In the genomic region with DNA sequence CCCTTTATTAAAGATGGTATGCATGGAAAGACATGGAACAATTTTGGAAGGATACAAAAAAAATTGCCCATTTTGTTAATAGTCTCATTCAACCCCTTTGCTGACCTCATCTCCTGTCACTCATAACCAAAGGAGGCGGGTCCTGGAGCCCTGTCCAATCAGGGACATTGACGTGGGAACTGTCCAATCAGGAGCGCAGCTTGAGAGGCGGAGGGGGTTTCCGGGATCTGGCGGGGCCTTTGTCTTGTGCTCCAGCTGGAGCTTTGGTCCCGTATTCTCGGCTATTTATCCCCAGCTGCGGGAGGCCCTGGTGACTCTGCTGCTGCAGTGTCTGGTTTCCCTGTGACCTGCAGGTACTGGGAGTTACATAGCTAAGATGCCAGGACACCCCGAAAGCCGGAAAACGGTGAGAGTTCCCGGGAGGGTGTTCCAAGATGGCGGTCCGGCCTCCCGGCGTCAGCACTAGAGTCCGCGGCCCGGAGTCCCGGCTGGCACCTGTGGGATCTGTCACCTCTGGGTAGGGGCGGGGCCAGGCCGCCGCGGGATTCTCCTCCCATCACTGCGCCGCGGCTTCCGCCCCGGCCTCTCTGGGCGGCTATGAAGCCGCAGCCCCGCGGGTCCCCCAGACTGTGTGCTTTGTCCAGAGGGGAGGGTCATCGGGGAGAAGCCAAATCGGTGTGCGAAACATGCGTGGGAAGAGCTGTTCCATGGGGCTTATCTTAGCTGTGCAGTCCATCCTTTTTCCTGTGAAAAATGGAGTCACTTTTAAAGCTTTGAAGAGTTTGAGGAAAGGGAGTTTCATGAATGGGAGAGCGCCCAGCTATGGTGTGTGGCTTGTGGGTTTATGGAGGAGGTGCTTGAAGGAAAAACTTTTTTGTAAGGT, we compare ENCODE assay signal across 8 cellular contexts. TPM values are rescaled to one million over a fixed set of nuclear protein-coding genes. Genes with fewer than 3 reads are reported as not detected.
A peak's percentile ranks its signal among the peaks of the same experiment; 100 is the strongest.
DNase-seq lines count a peak whose midpoint lies in the region; ATAC-seq and TF ChIP-seq lines count a peak whose summit lies in the region.

ZNF678 (plus strand) TSS at position 238 of the 883 bp plus-strand sequence. CDS start 87,436 bp downstream, outside the sequence.

- no peaks in the 10 kb centered on the region for H3K9me1 ChIP-seq in IMR-90 (ENCODE audit: insufficient read depth, low read length)

- no peak within 1 kb of the TSS; the same call in 2 of the 3 replicates for H2BK15ac ChIP-seq in IMR-90 (ENCODE audit: low read depth, low read length)

- peak within 1 kb of the TSS; percentile 97 for H3K9ac ChIP-seq in IMR-90 (ENCODE audit: low read depth, low read length)

- TF ChIP-seq POLR2A in IMR-90 (IDR thresholded peaks at IDR 0.05; ENCODE audit: low read depth, low read length), result peak; percentile 74

- peak within 1 kb of the TSS; percentile 96 for H4K8ac ChIP-seq in IMR-90 (ENCODE audit: low read depth in 2 of 2, low read length in 2 of 2)

- H2AFZ ChIP-seq in IMR-90 (replicated peaks; ENCODE audit: low read length, poor library complexity) (peak within 1 kb of the TSS; percentile 94), OCI-LY7 (ENCODE audit: low read length) (peak within 1 kb of the TSS; percentile 100)

- no peak for TF ChIP-seq CTCF in IMR-90 (conservative IDR thresholded peaks at IDR 0.05; ENCODE audit: low read depth, low read length)
- no peak for TF ChIP-seq CTCF in OCI-LY7 (conservative IDR thresholded peaks at IDR 0.05; ENCODE audit: low read length)

- H2BK20ac ChIP-seq in IMR-90 (ENCODE audit: low read depth, low read length), result no peak within 1 kb of the TSS

- H3K36me3 ChIP-seq in IMR-90 (ENCODE audit: control insufficient read depth, insufficient read depth, low read length), result 0 out of 2 replicates have a peak, but pooled peaks cover 1% of the 10 kb centered on the region
- H3K36me3 ChIP-seq in OCI-LY7 (ENCODE audit: insufficient read depth, low read length), result peaks cover 29% of the 10 kb centered on the region

- CTCF ChIA-PET in IMR-90 (lab: Yijun Ruan, JAX), result interaction anchor here (0.6 to 1.3 kb wide), 3 partner anchors 17 to 1264 kb away, joined by 3 read pairs; no protein-coding TSS in a partner anchor
- CTCF ChIA-PET in OCI-LY7 (lab: Charles Lee; ENCODE audit: unreplicated experiment), result no interaction called here

- ATAC-seq in GM21529 (IDR thresholded peaks at IDR 0.05; ENCODE audit: unreplicated experiment), result peak; percentile 97
- ATAC-seq in IMR-90 (ENCODE audit: low read depth), result peak; percentile 97

- H3K4me2 ChIP-seq in IMR-90 (ENCODE audit: low read depth, low read length), result peak within 1 kb of the TSS; percentile 94
- H3K4me2 ChIP-seq in OCI-LY7 (ENCODE audit: low read length), result peak within 1 kb of the TSS; percentile 94

- DNase-seq in DMS 273 treated with DMSO at 0.1 percent for 48 hours (lab: John Stamatoyannopoulos, UW) (peak; percentile 92), IMR-90 (peak; percentile 94), OCI-LY7 (ENCODE audit: low spot score) (peak; percentile 96), activated T-cell treated with anti-CD3 and anti-CD28 coated beads for 4 hours (peak; percentile 85), epithelial cell of prostate (ENCODE audit: low read depth, low spot score) (peak; percentile 69)
- peak; percentile 76 to 81 for DNase-seq in stimulated activated CD8-positive, alpha-beta memory T cell treated with anti-CD3 and anti-CD28 coated beads, Interleukin-2, amount 100 ng/mL, for 48 hours (ENCODE audit: low read depth in 2 of 2)

- peaks cover 10 to 26% of the 10 kb centered on the region in 2 experiments for H3K79me1 ChIP-seq in IMR-90 (ENCODE audit: low read depth in 1 of 2, low read length in 2 of 2)

- no peak within 1 kb of the TSS; the same call in 1 of the 2 replicates for H2AK5ac ChIP-seq in IMR-90 (ENCODE audit: low read depth, low read length)

- H3K4ac ChIP-seq in IMR-90 (ENCODE audit: low read depth, low read length), result peak within 1 kb of the TSS; percentile 89

- peak within 1 kb of the TSS; percentile 85 for H3K18ac ChIP-seq in IMR-90 (ENCODE audit: low read depth, low read length)

- intact Hi-C loops in IMR-90 (cut with micrococcal nuclease) (loop anchor here (5.0 kb wide), 1 partner anchor 164 kb away; no protein-coding TSS in a partner anchor), OCI-LY7 (cut with micrococcal nuclease; ENCODE audit: unreplicated experiment) (loop anchor here (5.0 to 10.0 kb wide), 2 partner anchors 164 to 629 kb away; no protein-coding TSS in a partner anchor)

- H3K9me2 ChIP-seq in OCI-LY7 (ENCODE audit: insufficient read depth, low read length), result no peaks in the 10 kb centered on the region

- H3K4me3 ChIP-seq in IMR-90 (ENCODE audit: insufficient read depth, low read depth, low read length) (peak within 1 kb of the TSS; percentile 87), OCI-LY7 (ENCODE audit: low read depth, low read length, poor library complexity, severe bottlenecking) (peak within 1 kb of the TSS; percentile 84), mononuclear cell (ENCODE audit: low read length) (peak within 1 kb of the TSS; percentile 80)

- H3K23ac ChIP-seq in IMR-90 (ENCODE audit: low read depth, low read length), result peak within 1 kb of the TSS; percentile 80

- dilution Hi-C loops in IMR-90 (cut with HindIII; ENCODE audit: low sequenced_read_pairs, unreplicated experiment), result no loop called here

- no TSS peak for BruUV-seq in IMR-90 (replicated peaks; lab: Mats Ljungman, UMichigan)
- no TSS peak for BruUV-seq in OCI-LY7 (replicated peaks; lab: Mats Ljungman, UMichigan)

- H3K14ac ChIP-seq in IMR-90 (replicated peaks; ENCODE audit: low read depth, low read length), result peak within 1 kb of the TSS; percentile 92

- in situ Hi-C loops in IMR-90 (cut with MboI; ENCODE audit: low sequenced_read_pairs), result no loop called here

- H3K9me3 ChIP-seq in IMR-90 (ENCODE audit: control insufficient read depth, insufficient read depth, low read length), result peaks cover 17% of the 10 kb centered on the region
- H3K9me3 ChIP-seq in OCI-LY7 (ENCODE audit: low read length), result peaks cover 6% of the 10 kb centered on the region; the same call in 1 of the 2 replicates
- no peaks in the 10 kb centered on the region for H3K9me3 ChIP-seq in mononuclear cell (ENCODE audit: low read depth, low read length)

- H4K20me1 ChIP-seq in IMR-90 (ENCODE audit: insufficient read depth, low read length) (no peaks in the 10 kb centered on the region), OCI-LY7 (ENCODE audit: insufficient read depth, low read length) (no peaks in the 10 kb centered on the region)

- H3K79me2 ChIP-seq in OCI-LY7 (ENCODE audit: insufficient read depth, low read depth, low read length), result peaks cover 46% of the 10 kb centered on the region

- H2BK120ac ChIP-seq in IMR-90 (ENCODE audit: low read depth, low read length), result peak within 1 kb of the TSS; percentile 69; the same call in 1 of the 2 replicates

- H4K5ac ChIP-seq in IMR-90 (ENCODE audit: low read depth, low read length), result peak within 1 kb of the TSS; percentile 88

- H3K56ac ChIP-seq in IMR-90 (ENCODE audit: extremely low read depth, insufficient read depth, low read length), result peak within 1 kb of the TSS; percentile 80

- H4K91ac ChIP-seq in IMR-90 (ENCODE audit: insufficient read depth, low read depth, low read length), result peak within 1 kb of the TSS; percentile 90

- peak within 1 kb of the TSS; percentile 71 for H2BK5ac ChIP-seq in IMR-90 (ENCODE audit: low read depth, low read length, poor library complexity, severe bottlenecking)

- peaks cover 12% of the 10 kb centered on the region; the same call in 1 of the 2 replicates for H3K27me3 ChIP-seq in IMR-90 (ENCODE audit: control insufficient read depth, insufficient read depth, low read length)
- H3K27me3 ChIP-seq in mononuclear cell (ENCODE audit: insufficient read depth, low read length), result peaks cover 33% of the 10 kb centered on the region

- TF ChIP-seq RAD21 in IMR-90 (IDR thresholded peaks at IDR 0.05; ENCODE audit: low read length), result no peak

- H2AK9ac ChIP-seq in IMR-90 (replicated peaks; ENCODE audit: low read depth, low read length, poor library complexity), result peak within 1 kb of the TSS; percentile 18

- H3K4me1 ChIP-seq in IMR-90 (ENCODE audit: control insufficient read depth, insufficient read depth, low read length) (no peaks in the 10 kb centered on the region), OCI-LY7 (ENCODE audit: insufficient read depth, low read length, poor library complexity, severe bottlenecking) (peaks cover 9% of the 10 kb centered on the region), mononuclear cell (ENCODE audit: insufficient read depth, low read length) (peaks cover 26% of the 10 kb centered on the region)

- H3K27ac ChIP-seq in IMR-90 (ENCODE audit: insufficient read depth, low read length) (peak within 1 kb of the TSS; percentile 94), OCI-LY7 (ENCODE audit: low read depth, low read length, poor library complexity, severe bottlenecking) (peak within 1 kb of the TSS; percentile 78), epithelial cell of prostate (peak within 1 kb of the TSS; percentile 83)

- POLR2A ChIA-PET in IMR-90 (lab: Charles Lee; ENCODE audit: unreplicated experiment) (interaction anchor here (0.6 to 0.7 kb wide), 2 partner anchors 72 to 1564 kb away, joined by 3 read pairs; partner anchors contain the start of gene SDE2), OCI-LY7 (lab: Charles Lee) (interaction anchor here (0.5 to 2.0 kb wide), 11 partner anchors 10 to 1452 kb away, joined by 3 to 15 read pairs (median 3); partner anchors contain the start of genes JMJD4 and SNAP47)

- 0% methylated on average over 23 of the region's 39 CpGs; no CpG with 5 or more reads in 1 of the 2 experiments for WGBS in IMR-90 (ENCODE audit: extremely low coverage in 2 of 2, insufficient read length in 1 of 2), 2 experiments

TF ChIP-seq in IMR-90, 13 proteins besides CTCF, POLR2A, EP300 and RAD21:
- TF ChIP-seq RCOR1 (IDR thresholded peaks at IDR 0.05; ENCODE audit: insufficient replicate concordance, low read length) (no peak), FOS (IDR thresholded peaks at IDR 0.05; ENCODE audit: low read depth, low read length) (0 out of 2 replicates have a peak, but pooled peaks have one; percentile 28), ELK1 (IDR thresholded peaks at IDR 0.05; ENCODE audit: borderline replicate concordance, low read depth, low read length) (no peak)

RNA-seq across cellular contexts. Expression of gene ZNF678, which starts in this region (rescaled TPM):
- 4.8 and 6.7 TPM in 2 replicates for total RNA-seq in IMR-90 (2012; rRNA removed)
- polyA plus RNA-seq in IMR-90 (2012; rRNA removed), result 0.69 and 1.3 TPM in 2 replicates
- polyA plus RNA-seq in IMR-90 (2012; cell fraction: cytosol; rRNA removed), result 0.14 and 0.43 TPM in 2 replicates
- 1.2 and 2.2 TPM in 2 replicates for polyA plus RNA-seq in IMR-90 (2012; cell fraction: nucleus; rRNA removed; ENCODE audit: low replicate concordance)
- 23.9 and 28.3 TPM in 2 replicates for total RNA-seq in OCI-LY7 (2014; rRNA removed; shearing (Covaris generic))
- total RNA-seq in OCI-LY7 (2022), result 19.7 and 20.4 TPM in 2 replicates
- 6.1 TPM for total RNA-seq in mononuclear cell

Comparison
In these comparisons a context has a peak if more than half of its experiments do, and no peak if none do; other contexts are left out.
1. Peak in every context shown above with its lines: DNase-seq, ATAC-seq, H3K4me3 ChIP-seq and H3K27ac ChIP-seq.